Comparison of ENCODE assay signal across 22 cellular contexts in the genomic region with DNA sequence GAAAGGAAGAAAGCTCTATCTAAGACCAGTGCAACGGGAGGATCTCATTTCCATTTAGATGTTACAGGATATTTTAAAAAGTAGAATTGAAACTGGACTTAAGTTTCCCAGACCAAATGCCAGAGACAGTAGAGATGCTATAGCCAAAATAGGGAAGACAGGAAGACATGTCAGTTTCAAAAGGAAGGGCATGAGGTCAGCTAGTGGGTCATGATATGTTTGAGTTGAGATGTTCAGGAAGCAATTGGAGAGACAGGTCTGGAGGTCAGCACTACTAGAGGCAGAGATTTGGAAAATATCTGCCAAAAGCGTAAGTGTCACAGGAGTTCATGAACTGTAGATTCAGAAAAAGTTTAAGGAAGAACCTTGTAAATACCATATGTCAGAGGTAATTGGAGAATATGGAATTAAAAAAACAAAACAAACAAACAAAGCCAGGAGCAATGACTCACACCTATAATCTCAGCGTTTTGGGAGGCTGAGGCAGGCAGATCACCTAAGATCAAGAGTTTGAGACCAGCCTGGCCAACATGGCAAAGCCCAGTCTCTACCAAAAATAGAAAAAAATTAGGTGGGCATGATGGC. TPM values are rescaled to one million over a fixed set of nuclear protein-coding genes. Genes with fewer than 3 reads are reported as not detected.
A peak's percentile ranks its signal among the peaks of the same experiment; 100 is the strongest.
DNase-seq lines count a peak whose midpoint lies in the region; ATAC-seq, FAIRE-seq and TF ChIP-seq lines count a peak whose summit lies in the region.
"Had no signal": no experiment of that assay in that cellular context is flagged by ENCODE, and none has a peak within 500 bp of the region (broad histone marks: within the 10 kb centered on the region; RNA-seq: fewer than 3 reads in every experiment).

No MANE protein-coding gene starts in this region.

- BruUV-seq in HepG2 (replicated peaks; lab: Mats Ljungman, UMichigan) (no TSS peak), A673 (replicated peaks; lab: Mats Ljungman, UMichigan) (no TSS peak)

- TF ChIP-seq CTCF in right lobe of liver (IDR thresholded peaks at IDR 0.05) (no peak), HepG2 (CRISPR knock-in tag; IDR thresholded peaks at IDR 0.05) (no peak), OCI-LY3 (IDR thresholded peaks at IDR 0.05; ENCODE audit: low read depth, low read length) (no peak), A673 (conservative IDR thresholded peaks at IDR 0.05; ENCODE audit: low read depth, low read length) (no peak)

- POLR2A ChIA-PET in HepG2 (lab: Yijun Ruan, JAX) (no interaction called here), A673 (lab: Charles Lee; ENCODE audit: low non-redundant PET) (no interaction called here)

- no peaks in the 10 kb centered on the region for H3K27me3 ChIP-seq in right lobe of liver
- H3K27me3 ChIP-seq in HepG2 (ENCODE audit: control insufficient read depth in 1 of 2, insufficient read depth in 2 of 2, low read length in 2 of 2), result peaks cover 0 to 5% of the 10 kb centered on the region in 2 experiments; a peak in 2 of 5 replicates
- H3K27me3 ChIP-seq in OCI-LY3 (ENCODE audit: low read depth, low read length), result no peaks in the 10 kb centered on the region
- H3K27me3 ChIP-seq in A673 (replicated peaks; ENCODE audit: insufficient read depth, low read depth, low read length, poor library complexity), result no peaks in the 10 kb centered on the region

- CTCF ChIA-PET in HepG2 (lab: Yijun Ruan, JAX; ENCODE audit: low intra/inter-chr PET ratio, low total read pairs), result no interaction called here
- CTCF ChIA-PET in A673 (lab: Charles Lee), result no interaction called here

- no peak overlapping the region for H3K4me2 ChIP-seq in HepG2 (ENCODE audit: low read depth, low read length)
- peak overlapping the region; percentile 72 for H3K4me2 ChIP-seq in OCI-LY3 (ENCODE audit: low read length)
- H3K4me2 ChIP-seq: SK-N-SH had no signal

- H3K36me3 ChIP-seq in right lobe of liver (no peaks in the 10 kb centered on the region), HepG2 (replicated peaks in 1 of 2; ENCODE audit: control insufficient read depth in 1 of 2, insufficient read depth in 2 of 2, low read length in 2 of 2) (no peaks in the 10 kb centered on the region), OCI-LY3 (replicated peaks; ENCODE audit: low read depth, low read length) (no peaks in the 10 kb centered on the region), A673 (ENCODE audit: insufficient read depth, low read length, poor library complexity, severe bottlenecking) (no peaks in the 10 kb centered on the region)

- ATAC-seq in right lobe of liver (peak; percentile 28 to 69 (median 60)), HepG2 (no peak)
- ATAC-seq: PC-3 had no signal

- no peaks in the 10 kb centered on the region for H3K9me3 ChIP-seq in right lobe of liver
- H3K9me3 ChIP-seq in HepG2 (ENCODE audit: low read length), result no peaks in the 10 kb centered on the region
- no peaks in the 10 kb centered on the region for H3K9me3 ChIP-seq in OCI-LY3 (ENCODE audit: insufficient read depth, low read length)
- H3K9me3 ChIP-seq in A673 (ENCODE audit: low read depth, low read length, poor library complexity, severe bottlenecking), result no peaks in the 10 kb centered on the region
- H3K9me3 ChIP-seq: SK-N-SH had no signal

- H3K79me2 ChIP-seq in HepG2 (ENCODE audit: insufficient read depth, low read length), result no peaks in the 10 kb centered on the region
- H3K79me2 ChIP-seq in OCI-LY3 (ENCODE audit: low read length), result no peaks in the 10 kb centered on the region

- intact Hi-C loops in right lobe of liver (cut with DNase I) (no loop called here), HepG2 (cut with micrococcal nuclease; ENCODE audit: unreplicated experiment) (no loop called here), A673 (cut with micrococcal nuclease; ENCODE audit: unreplicated experiment) (no loop called here)

- H3K27ac ChIP-seq in right lobe of liver (no peak overlapping the region), HepG2 (ENCODE audit: extremely low read length, insufficient read depth, low read length) (no peak overlapping the region), OCI-LY3 (ENCODE audit: low read length) (peak overlapping the region; percentile 20), A673 (ENCODE audit: low read depth, low read length, poor library complexity, severe bottlenecking) (no peak overlapping the region)

- no peaks in the 10 kb centered on the region for H4K20me1 ChIP-seq in HepG2 (ENCODE audit: insufficient read depth, low read length)
- no peaks in the 10 kb centered on the region for H4K20me1 ChIP-seq in OCI-LY3 (ENCODE audit: insufficient read depth, low read length)

- TF ChIP-seq RAD21 in HepG2 (CRISPR knock-in tag; IDR thresholded peaks at IDR 0.05), result no peak

- H3K4me1 ChIP-seq in right lobe of liver, result no peaks in the 10 kb centered on the region
- H3K4me1 ChIP-seq in HepG2 (ENCODE audit: insufficient read depth, low read length), result no peaks in the 10 kb centered on the region
- peaks cover 63% of the 10 kb centered on the region for H3K4me1 ChIP-seq in OCI-LY3 (ENCODE audit: low read length)
- peaks cover 10% of the 10 kb centered on the region for H3K4me1 ChIP-seq in A673 (ENCODE audit: insufficient read depth, low read length, poor library complexity, severe bottlenecking)

- TF ChIP-seq EP300 in HepG2 (IDR thresholded peaks at IDR 0.05; ENCODE audit: low read depth in 2 of 2, low read length in 2 of 2) (no peak), HepG2 (CRISPR knock-in tag; IDR thresholded peaks at IDR 0.05; ENCODE audit: borderline replicate concordance) (no peak)

- TF ChIP-seq POLR2A in right lobe of liver (IDR thresholded peaks at IDR 0.05), result no peak
- TF ChIP-seq POLR2A in HepG2 (IDR thresholded peaks at IDR 0.05; ENCODE audit: insufficient read depth in 1 of 2, low read depth in 2 of 2, low read length in 2 of 2), result no peak

- H3K9ac ChIP-seq in HepG2 (ENCODE audit: insufficient read depth, low read depth, low read length), result no peak overlapping the region
- no peak overlapping the region for H3K9ac ChIP-seq in OCI-LY3 (ENCODE audit: low read length)
- H3K9ac ChIP-seq: SK-N-SH had no signal

- H3K4me3 ChIP-seq in right lobe of liver (no peak overlapping the region), HepG2 (replicated peaks in 1 of 3; ENCODE audit: insufficient read depth in 1 of 3, low read depth in 2 of 3, low read length in 3 of 3) (no peak overlapping the region), OCI-LY3 (ENCODE audit: low read length) (no peak overlapping the region), A673 (ENCODE audit: low read depth, low read length, poor library complexity, severe bottlenecking) (no peak overlapping the region)

- H2AFZ ChIP-seq in HepG2 (ENCODE audit: low read length) (no peak overlapping the region), OCI-LY3 (ENCODE audit: low read depth, low read length) (no peak overlapping the region)

- WGBS in right lobe of liver (ENCODE audit: insufficient coverage, low coverage, low lambda C conversion rate, missing lambda C conversion rate), result 37% methylated on average over 3 of the region's 3 CpGs
- 7% methylated on average over 3 of the region's 3 CpGs for WGBS in HepG2 (ENCODE audit: low lambda C conversion rate)

- no peak for FAIRE-seq in HepG2 (lab: Jason Lieb, UNC)
- FAIRE-seq in GM18507 (lab: Jason Lieb, UNC), result peak; percentile 24
- FAIRE-seq: D721Med, GM12892, H54 had no signal

- DNase-seq in right lobe of liver, result no peak
- DNase-seq in HepG2 (ENCODE audit: low spot score), result no peak
- no peak for DNase-seq in GM18507 (ENCODE audit: extremely low spot score, insufficient read length, low read depth)
- DNase-seq in A673 (ENCODE audit: low spot score), result no peak
- DNase-seq in AG20443 (ENCODE audit: low spot score), result no peak
- no peak for DNase-seq in cerebellar cortex (ENCODE audit: low spot score)
- DNase-seq: AML-193, DMS79, HFFc6, NCI-H1105 treated with DMSO at 0.1 percent for 48 hours, NCI-H1694, NCI-H2227 treated with DMSO at 0.1 percent for 48 hours, NCI-H510A treated with DMSO at 0.1 percent for 48 hours, NCI-H82, PC-3, RPMI8226, SHP77 treated with DMSO at 0.1 percent for 48 hours, SK-N-SH had no signal

- in situ Hi-C loops in HepG2 (cut with HindIII; ENCODE audit: extremely low pct_ligation_motif_present, low pct_unique_long_range_greater_than_20kb), result no loop called here

TF ChIP-seq in HepG2, 621 proteins besides CTCF, POLR2A, EP300 and RAD21 (continues in another document):
- TF ChIP-seq NFIC (IDR thresholded peaks at IDR 0.05; ENCODE audit: low read length) (no peak), ZFP37 (CRISPR knock-in tag; IDR thresholded peaks at IDR 0.05; ENCODE audit: borderline replicate concordance) (no peak), ISX (CRISPR knock-in tag; conservative IDR thresholded peaks at IDR 0.05) (no peak), REPIN1 (CRISPR knock-in tag; IDR thresholded peaks at IDR 0.05; ENCODE audit: borderline replicate concordance, low read depth) (no peak)

RNA-seq across cellular contexts. Expression of gene EPHA4, which starts 50.8 kb away (rescaled TPM):
- total RNA-seq in right lobe of liver (1 to 10 TPM in 3 of 6 experiments, under 1 TPM in 3; 0.61 to 2.9 (median 1.0) TPM), HepG2 (2016; rRNA removed; fragmentation: Illumina TruSeq; extraction: Trizol) (not detected in 2 replicates), A673 (2021) (34.4 and 39.5 TPM in 2 replicates)
- not detected in 2 replicates for total RNA-seq in HepG2 (2016; cell fraction: cytosol; rRNA removed; fragmentation: Illumina TruSeq; extraction: Trizol; ENCODE audit: low read depth)
- not detected in 2 replicates for total RNA-seq in HepG2 (2016; cell fraction: insoluble cytoplasmic fraction; rRNA removed; fragmentation: Illumina TruSeq; extraction: Trizol)
- total RNA-seq in HepG2 (2016; cell fraction: membrane; rRNA removed; fragmentation: Illumina TruSeq; extraction: Trizol), result not detected in 2 replicates
- not detected in 2 replicates for total RNA-seq in HepG2 (2016; cell fraction: nucleus; rRNA removed; fragmentation: Illumina TruSeq; extraction: Trizol)
- not detected in 2 replicates for polyA plus RNA-seq in HepG2 (2011; rRNA removed)
- polyA plus RNA-seq in HepG2 (2011; cell fraction: cytosol; rRNA removed), result not detected in 2 replicates
- not detected in 2 replicates for polyA plus RNA-seq in HepG2 (2011; cell fraction: nucleus; rRNA removed)
- not detected in 2 replicates for polyA plus RNA-seq in HepG2 (2012)
- polyA plus RNA-seq in HepG2 (2016; cell fraction: cytosol; fragmentation: Illumina TruSeq; extraction: Trizol; ENCODE audit: low read depth), result not detected in 2 replicates
- not detected in 2 replicates for polyA plus RNA-seq in HepG2 (2016; cell fraction: insoluble cytoplasmic fraction; fragmentation: Illumina TruSeq; extraction: Trizol; ENCODE audit: low read depth)
- polyA plus RNA-seq in HepG2 (2016; cell fraction: membrane; fragmentation: Illumina TruSeq; extraction: Trizol; ENCODE audit: low read depth), result not detected in 2 replicates
- polyA plus RNA-seq in HepG2 (2016; cell fraction: nucleus; fragmentation: Illumina TruSeq; extraction: Trizol; ENCODE audit: insufficient read depth, low read depth), result not detected in 2 replicates
- not detected in 2 replicates for polyA minus RNA-seq in HepG2 (2011; rRNA and poly(A)+ RNA removed; ENCODE audit: low replicate concordance)
- polyA minus RNA-seq in HepG2 (2011; cell fraction: cytosol; rRNA and poly(A)+ RNA removed), result not detected in 2 replicates
- polyA minus RNA-seq in HepG2 (2011; cell fraction: nucleus; rRNA and poly(A)+ RNA removed), result not detected in 2 replicates
